Comparison of ENCODE assay signal across 12 cellular contexts in genomic region chr12:88944403-88944802, GRCh38.
DNase-seq lines count a peak whose midpoint lies in the region; ATAC-seq and TF ChIP-seq lines count a peak whose summit lies in the region.
"Had no signal": no experiment of that assay in that cellular context is flagged by ENCODE, and none has a peak within 500 bp of the region (broad histone marks: within the 10 kb centered on the region; RNA-seq: fewer than 3 reads in every experiment).

No MANE protein-coding gene starts in this region.

- H3K4me1 Mint-ChIP-seq in Calu3 (ENCODE audit: low read depth, unreplicated experiment) (peaks cover 49% of the 10 kb centered on the region), type B pancreatic cell (ENCODE audit: unreplicated experiment) (peaks cover 14% of the 10 kb centered on the region)
- H3K4me1 Mint-ChIP-seq: activated CD4-positive, alpha-beta T cell treated with anti-CD3 and anti-CD28 coated beads for 36 hours; CD8-positive, alpha-beta memory T cell had no signal

- no peak for TF ChIP-seq CTCF in Calu3 (IDR thresholded peaks at IDR 0.05; ENCODE audit: unreplicated experiment)
- no peak for TF ChIP-seq CTCF in type B pancreatic cell (conservative IDR thresholded peaks at IDR 0.05)

- H3K36me3 Mint-ChIP-seq in Calu3 (ENCODE audit: insufficient read depth, unreplicated experiment) (no peaks in the 10 kb centered on the region), type B pancreatic cell (no peaks in the 10 kb centered on the region)
- H3K36me3 Mint-ChIP-seq: CD8-positive, alpha-beta memory T cell had no signal

- BruUV-seq in Calu3 (replicated peaks; lab: Mats Ljungman, UMichigan) = TSS peak; percentile 72

- H3K27ac Mint-ChIP-seq in Calu3 (ENCODE audit: unreplicated experiment) = peak overlapping the region; percentile 60
- H3K27ac Mint-ChIP-seq in type B pancreatic cell = no peak overlapping the region
- H3K27ac Mint-ChIP-seq: activated CD4-positive, alpha-beta T cell treated with anti-CD3 and anti-CD28 coated beads for 36 hours; CD8-positive, alpha-beta memory T cell had no signal

- POLR2A ChIA-PET in HEK293T (lab: Yijun Ruan, JAX) = no interaction called here

- intact Hi-C loops in Calu3 (cut with micrococcal nuclease; ENCODE audit: unreplicated experiment) = no loop called here

- H3K4me3 Mint-ChIP-seq in Calu3 (ENCODE audit: low read depth, unreplicated experiment) = no peak overlapping the region
- H3K4me3 Mint-ChIP-seq in type B pancreatic cell = no peak overlapping the region
- H3K4me3 Mint-ChIP-seq: activated CD4-positive, alpha-beta T cell treated with anti-CD3 and anti-CD28 coated beads for 36 hours; CD8-positive, alpha-beta memory T cell had no signal

- H3K9me3 Mint-ChIP-seq in Calu3 (ENCODE audit: low read depth, unreplicated experiment) = peaks cover 2% of the 10 kb centered on the region
- peaks cover 25% of the 10 kb centered on the region for H3K9me3 Mint-ChIP-seq in type B pancreatic cell

- H3K27me3 Mint-ChIP-seq in Calu3 (ENCODE audit: unreplicated experiment) (no peaks in the 10 kb centered on the region), type B pancreatic cell (no peaks in the 10 kb centered on the region)

- CTCF ChIA-PET in Calu3 (lab: Charles Lee) (interaction anchor here (1.0 to 1.8 kb wide), 2 partner anchors 10 to 15 kb away, joined by 3 to 7 read pairs; no protein-coding TSS in a partner anchor), HEK293T (lab: Yijun Ruan, JAX) (no interaction called here)

- DNase-seq in Calu3 (no peak), HPDE6-E6E7 (ENCODE audit: extremely low spot score) (peak; percentile 39), SW480 (ENCODE audit: low spot score) (peak; percentile 54), iris pigment epithelial cell (ENCODE audit: low read depth) (peak; percentile 79), NCI-H524 (lab: John Stamatoyannopoulos, UW) (no peak), type B pancreatic cell (ENCODE audit: extremely low spot score, unreplicated experiment) (no peak), HEK293T (ENCODE audit: extremely low spot score) (no peak)
- DNase-seq: activated CD4-positive, alpha-beta T cell treated with anti-CD3 and anti-CD28 coated beads for 36 hours; CD8-positive, alpha-beta memory T cell; NCI-H2227 treated with DMSO at 0.1 percent for 48 hours; right cardiac atrium had no signal

- ATAC-seq in HG03196 (IDR thresholded peaks at IDR 0.05; ENCODE audit: unreplicated experiment) = no peak
- ATAC-seq: activated CD4-positive, alpha-beta T cell treated with anti-CD3 and anti-CD28 coated beads for 36 hours; right cardiac atrium had no signal

TF ChIP-seq in HEK293T, 16 proteins besides CTCF, POLR2A, EP300 and RAD21:
- TF ChIP-seq ELF4 (IDR thresholded peaks at IDR 0.05) (no peak), NFRKB (IDR thresholded peaks at IDR 0.05) (no peak), HDGF (IDR thresholded peaks at IDR 0.05; ENCODE audit: borderline replicate concordance) (no peak), ZNF384 (IDR thresholded peaks at IDR 0.05) (no peak)

Comparison
In these comparisons a context has a peak if more than half of its experiments do, and no peak if none do; other contexts are left out.
1. DNase-seq: peak in HPDE6-E6E7 (single experiment), SW480 (single experiment) and iris pigment epithelial cell (single experiment); none in Calu3 (single experiment), NCI-H524 (0 of 2), type B pancreatic cell (single experiment) and HEK293T (single experiment).